Comparison of ENCODE assay signal across 22 cellular contexts in the genomic region with DNA sequence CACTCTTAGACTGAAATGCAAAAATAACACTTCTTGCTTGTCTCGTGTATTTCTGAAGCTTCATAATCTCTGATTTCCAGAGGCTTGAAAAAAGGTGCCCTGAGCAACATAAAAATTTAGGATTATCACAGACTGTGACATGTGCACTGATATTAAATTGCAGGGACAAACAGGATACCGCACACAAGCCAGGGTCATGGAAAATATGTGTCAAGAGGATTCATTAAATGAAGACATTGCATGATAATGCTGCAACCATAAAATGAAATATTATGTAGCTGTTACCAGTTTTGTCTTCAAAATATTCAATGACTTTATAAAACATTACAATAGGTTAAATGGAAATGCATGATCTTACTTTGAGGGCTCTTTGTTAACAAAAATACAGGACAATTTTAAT.
"Had no signal": no experiment of that assay in that cellular context is flagged by ENCODE, and none has a peak within 500 bp of the region (broad histone marks: within the 10 kb centered on the region; RNA-seq: fewer than 3 reads in every experiment).

No MANE protein-coding gene starts in this region.

- H3K27ac ChIP-seq: coronary artery, dorsolateral prefrontal cortex, epithelial cell of prostate, esophagus squamous epithelium, gastrocnemius medialis, heart right ventricle, left lung, lower lobe of right lung had no signal

- H3K27me3 ChIP-seq: dorsolateral prefrontal cortex, esophagus squamous epithelium, gastrocnemius medialis, heart right ventricle, left lung had no signal

- H3K9me3 ChIP-seq: esophagus squamous epithelium, gastrocnemius medialis, lower lobe of right lung had no signal

- H3K4me3 ChIP-seq: coronary artery, dorsolateral prefrontal cortex, esophagus squamous epithelium, gastrocnemius medialis, heart right ventricle, left lung, lower lobe of right lung, mucosa of descending colon had no signal

- ATAC-seq: esophagus mucosa, gastrocnemius medialis, heart right ventricle, left cardiac atrium, left lung, left ventricle myocardium superior, lower lobe of right lung, mucosa of descending colon had no signal

- H3K36me3 ChIP-seq: esophagus squamous epithelium, gastrocnemius medialis, heart right ventricle, left lung, lower lobe of right lung had no signal

- DNase-seq: dorsolateral prefrontal cortex; effector CD4-positive, alpha-beta T cell; effector memory CD4-positive, alpha-beta T cell; erythroblast; esophagus squamous epithelium; foreskin fibroblast; foreskin melanocyte; gastrocnemius medialis; glutamatergic neuron; head of caudate nucleus; heart right ventricle; hippocampal formation; left cardiac atrium; left lung; left ventricle myocardium superior; lower lobe of right lung; mesenchymal stem cell; mucosa of descending colon; naive B cell had no signal

- H3K4me1 ChIP-seq: esophagus squamous epithelium, gastrocnemius medialis, heart right ventricle, left lung, lower lobe of right lung had no signal
